ENCODE assay signal across 9 cellular contexts in the genomic region with DNA sequence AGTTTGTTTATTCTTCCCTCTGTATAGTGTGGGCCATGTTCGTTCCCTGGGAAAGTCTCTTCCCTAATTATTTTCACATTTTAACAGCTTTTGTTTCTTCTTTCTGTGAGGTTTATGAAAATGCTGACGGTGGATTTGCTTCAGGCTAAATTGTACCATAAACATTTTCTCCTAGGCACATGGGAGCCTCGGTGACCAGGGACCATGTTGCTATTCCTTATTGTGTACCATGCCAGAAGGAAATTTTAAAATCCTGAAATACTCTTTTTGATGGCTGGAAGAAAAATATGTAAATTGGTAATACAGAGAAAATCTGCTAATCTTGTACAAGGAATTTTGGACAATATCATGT.
A peak's percentile ranks its signal among the peaks of the same experiment; 100 is the strongest.
DNase-seq lines count a peak whose midpoint lies in the region; ATAC-seq, FAIRE-seq and TF ChIP-seq lines count a peak whose summit lies in the region.
"Had no signal": no experiment of that assay in that cellular context is flagged by ENCODE, and none has a peak within 500 bp of the region (broad histone marks: within the 10 kb centered on the region; RNA-seq: fewer than 3 reads in every experiment).

No MANE protein-coding gene starts in this region.

- H3K9me3 ChIP-seq in SJCRH30 (replicated peaks) = no peaks in the 10 kb centered on the region
- no peaks in the 10 kb centered on the region for H3K9me3 ChIP-seq in esophagus squamous epithelium
- H3K9me3 ChIP-seq in pancreas = no peaks in the 10 kb centered on the region

- H3K4me3 ChIP-seq in AG10803 (ENCODE audit: low read length) (peak overlapping the region; percentile 37), SJCRH30 (peak overlapping the region; percentile 37), esophagus squamous epithelium (peak overlapping the region in 2 of 4 donors; percentile 3 to 22), pancreas (peak overlapping the region in 1 of 4 donors; percentile 2)

- H3K27ac ChIP-seq in SJCRH30 (peak overlapping the region; percentile 24; the same call in 1 of the 2 replicates), esophagus squamous epithelium (peak overlapping the region; percentile 67 to 87 (median 82)), pancreas (peak overlapping the region; percentile 59 to 94 (median 72))

- TF ChIP-seq CTCF in AG10803 (conservative IDR thresholded peaks at IDR 0.05; ENCODE audit: low read length) (no peak), esophagus squamous epithelium (IDR thresholded peaks at IDR 0.05) (no peak), pancreas (IDR thresholded peaks at IDR 0.05) (no peak)

- intact Hi-C loops in esophagus squamous epithelium (cut with DNase I) = no loop called here
- intact Hi-C loops in pancreas (cut with DNase I) = no loop called here

- no peak for DNase-seq in AG10803 (ENCODE audit: low read depth)
- DNase-seq in SJCRH30 = no peak
- DNase-seq in esophagus squamous epithelium (lab: John Stamatoyannopoulos, UW) = no peak
- DNase-seq in pancreas = no peak
- DNase-seq in NCI-H748 treated with DMSO at 0.1 percent for 48 hours (lab: John Stamatoyannopoulos, UW) = no peak
- no peak for DNase-seq in AG08396 (ENCODE audit: low spot score)
- DNase-seq in DMS53 (lab: John Stamatoyannopoulos, UW) = no peak

- WGBS in esophagus squamous epithelium, 2 donors = 41 to 43% methylated on average over 3 of the region's 3 CpGs
- WGBS in pancreas, 2 donors = 31 to 34% methylated on average over 3 of the region's 3 CpGs

- ATAC-seq in pancreas (peak in 2 of 4 donors; percentile 8 to 9), HG02885 (IDR thresholded peaks at IDR 0.05; ENCODE audit: poor library complexity, unreplicated experiment) (no peak)

- no peak for TF ChIP-seq POLR2A in esophagus squamous epithelium (IDR thresholded peaks at IDR 0.05)

- FAIRE-seq in pancreas (lab: Jason Lieb, UNC) = no peak
- FAIRE-seq: urothelium cell line had no signal

- no peaks in the 10 kb centered on the region for H3K36me3 ChIP-seq in SJCRH30
- H3K36me3 ChIP-seq in esophagus squamous epithelium = no peaks in the 10 kb centered on the region
- no peaks in the 10 kb centered on the region for H3K36me3 ChIP-seq in pancreas

- H3K4me1 ChIP-seq in SJCRH30 (peaks cover 29% of the 10 kb centered on the region), esophagus squamous epithelium (peaks cover 0 to 38% (median 12%) of the 10 kb centered on the region in 3 donors), pancreas (peaks cover 10 to 20% (median 19%) of the 10 kb centered on the region in 3 donors)

- H3K27me3 ChIP-seq in SJCRH30 (no peaks in the 10 kb centered on the region), esophagus squamous epithelium (no peaks in the 10 kb centered on the region), pancreas (no peaks in the 10 kb centered on the region)

Comparison
In these comparisons a context has a peak if more than half of its experiments do, and no peak if none do; other contexts are left out.
1. H3K27ac ChIP-seq: peak in every context shown above with its lines; median percentile 82 in esophagus squamous epithelium; 72 in pancreas; 24 in SJCRH30.